ENCODE assay signal across 9 cellular contexts in the genomic region with DNA sequence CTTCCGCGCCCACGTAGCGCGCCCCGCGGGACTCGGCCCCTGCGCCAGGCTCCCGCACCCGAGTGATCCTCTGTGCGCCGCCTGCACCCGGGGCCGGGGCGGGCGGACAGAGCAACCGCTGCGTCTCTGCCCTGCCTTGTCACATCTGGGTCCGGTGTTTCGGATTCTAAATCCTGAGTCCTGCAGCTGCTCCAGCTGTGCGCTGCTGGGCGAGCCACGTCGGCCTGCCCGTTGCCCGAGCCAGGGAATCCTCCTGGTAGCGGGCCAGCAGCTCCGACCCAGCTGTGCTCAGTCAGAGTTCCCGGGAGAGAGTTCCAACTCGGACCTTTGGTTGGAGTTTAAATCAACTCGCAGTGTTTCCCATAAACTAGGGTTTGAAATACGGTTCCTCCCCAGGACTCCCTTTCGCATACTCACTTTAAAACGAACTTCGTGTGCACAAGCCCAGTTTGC. TPM values are rescaled to one million over a fixed set of nuclear protein-coding genes. Genes with fewer than 3 reads are reported as not detected.
DNase-seq lines count a peak whose midpoint lies in the region; ATAC-seq and TF ChIP-seq lines count a peak whose summit lies in the region.
"Had no signal": no experiment of that assay in that cellular context is flagged by ENCODE, and none has a peak within 500 bp of the region (broad histone marks: within the 10 kb centered on the region; RNA-seq: fewer than 3 reads in every experiment).

No MANE protein-coding gene starts in this region.

- WGBS in liver: 2% methylated on average over 36 of the region's 36 CpGs
- WGBS in tibial nerve, 2 donors: 0% methylated on average over 8 to 18 of the region's 36 CpGs

- CTCF ChIA-PET in activated CD8-positive, alpha-beta T cell treated with anti-CD3 and anti-CD28 coated beads, Interleukin-2, amount 10 ng/mL, durations not matched to agents 7 days and 5 days (lab: Charles Lee): no interaction called here
- CTCF ChIA-PET in activated CD8-positive, alpha-beta T cell treated with anti-CD3 and anti-CD28 coated beads for 36 hours (lab: Charles Lee): no interaction called here

- H3K9ac ChIP-seq in duodenal mucosa (ENCODE audit: low read depth in 1 of 2, low read length in 2 of 2): no peak overlapping the region
- no peak overlapping the region for H3K9ac ChIP-seq in liver (ENCODE audit: low read depth in 1 of 2, low read length in 2 of 2)

- H3K4me3 ChIP-seq in duodenal mucosa (ENCODE audit: low read depth in 1 of 2, low read length in 2 of 2) (peak overlapping the region; percentile 46 to 53), liver (ENCODE audit: low read depth in 1 of 3, low read length in 3 of 3) (peak overlapping the region in 2 of 3 donors; percentile 6 to 60), tibial nerve (peak overlapping the region; percentile 43 to 61 (median 50))
- H3K4me3 ChIP-seq in effector memory CD4-positive, alpha-beta T cell (ENCODE audit: insufficient read depth, low read depth, low read length, poor library complexity, severe bottlenecking): no peak overlapping the region

- peak overlapping the region; percentile 22 for H3K4me3 Mint-ChIP-seq in activated CD8-positive, alpha-beta T cell treated with anti-CD3 and anti-CD28 coated beads, Interleukin-2, amount 10 ng/mL, durations not matched to agents 7 days and 5 days
- no peak overlapping the region for H3K4me3 Mint-ChIP-seq in activated CD8-positive, alpha-beta T cell treated with anti-CD3 and anti-CD28 coated beads for 36 hours

- POLR2A ChIA-PET in activated CD8-positive, alpha-beta T cell treated with anti-CD3 and anti-CD28 coated beads, Interleukin-2, amount 10 ng/mL, durations not matched to agents 7 days and 5 days (lab: Charles Lee): no interaction called here
- POLR2A ChIA-PET in activated CD8-positive, alpha-beta T cell treated with anti-CD3 and anti-CD28 coated beads for 36 hours (lab: Charles Lee): no interaction called here

- DNase-seq in activated CD8-positive, alpha-beta T cell treated with anti-CD3 and anti-CD28 coated beads, Interleukin-2, amount 10 ng/mL, durations not matched to agents 7 days and 5 days: no peak
- no peak for DNase-seq in activated CD8-positive, alpha-beta T cell treated with anti-CD3 and anti-CD28 coated beads for 36 hours
- DNase-seq in tibial nerve (ENCODE audit: low spot score in 2 of 2): peak in 1 of 2 donors; percentile 28
- DNase-seq in effector memory CD4-positive, alpha-beta T cell: no peak
- DNase-seq: occipital lobe had no signal

- intact Hi-C loops in activated CD8-positive, alpha-beta T cell treated with anti-CD3 and anti-CD28 coated beads for 36 hours (cut with micrococcal nuclease): no loop called here

- H3K4me1 Mint-ChIP-seq in activated CD8-positive, alpha-beta T cell treated with anti-CD3 and anti-CD28 coated beads, Interleukin-2, amount 10 ng/mL, durations not matched to agents 7 days and 5 days (ENCODE audit: low read depth): peaks cover 7% of the 10 kb centered on the region
- peaks cover 5% of the 10 kb centered on the region for H3K4me1 Mint-ChIP-seq in activated CD8-positive, alpha-beta T cell treated with anti-CD3 and anti-CD28 coated beads for 36 hours (ENCODE audit: low read depth)

- no peak for TF ChIP-seq RAD21 in liver (IDR thresholded peaks at IDR 0.05)

- H3K36me3 Mint-ChIP-seq in activated CD8-positive, alpha-beta T cell treated with anti-CD3 and anti-CD28 coated beads, Interleukin-2, amount 10 ng/mL, durations not matched to agents 7 days and 5 days (ENCODE audit: low read depth): peaks cover 2% of the 10 kb centered on the region
- H3K36me3 Mint-ChIP-seq in activated CD8-positive, alpha-beta T cell treated with anti-CD3 and anti-CD28 coated beads for 36 hours (ENCODE audit: low read depth): no peaks in the 10 kb centered on the region

- H3K4me1 ChIP-seq in duodenal mucosa (ENCODE audit: control insufficient read depth in 1 of 2, insufficient read depth in 2 of 2, low read length in 2 of 2) (peaks cover 18 to 25% of the 10 kb centered on the region in 2 donors), liver (ENCODE audit: control insufficient read depth in 4 of 4, insufficient read depth in 4 of 4, low read length in 3 of 4) (peaks cover 21 to 44% (median 34%) of the 10 kb centered on the region in 4 donors), tibial nerve (peaks cover 0 to 47% (median 26%) of the 10 kb centered on the region in 4 donors)
- H3K4me1 ChIP-seq in effector memory CD4-positive, alpha-beta T cell (ENCODE audit: control insufficient read depth, insufficient read depth, low read length, poor library complexity, severe bottlenecking): no peaks in the 10 kb centered on the region

- TF ChIP-seq EP300 in tibial nerve (IDR thresholded peaks at IDR 0.05): no peak

- H3K9me3 Mint-ChIP-seq in activated CD8-positive, alpha-beta T cell treated with anti-CD3 and anti-CD28 coated beads, Interleukin-2, amount 10 ng/mL, durations not matched to agents 7 days and 5 days (ENCODE audit: insufficient read depth): no peaks in the 10 kb centered on the region
- no peaks in the 10 kb centered on the region for H3K9me3 Mint-ChIP-seq in activated CD8-positive, alpha-beta T cell treated with anti-CD3 and anti-CD28 coated beads for 36 hours

- TF ChIP-seq POLR2A in tibial nerve (IDR thresholded peaks at IDR 0.05): no peak

- H3K36me3 ChIP-seq in duodenal mucosa (ENCODE audit: control insufficient read depth in 1 of 2, insufficient read depth in 2 of 2, low read length in 2 of 2) (no peaks in the 10 kb centered on the region), liver (ENCODE audit: control insufficient read depth in 4 of 4, insufficient read depth in 3 of 4, low read depth in 1 of 4, low read length in 3 of 4) (no peaks in the 10 kb centered on the region), tibial nerve (no peaks in the 10 kb centered on the region)
- H3K36me3 ChIP-seq in effector memory CD4-positive, alpha-beta T cell (ENCODE audit: control insufficient read depth, insufficient read depth, low read length): no peaks in the 10 kb centered on the region

- H3K27me3 ChIP-seq in duodenal mucosa (ENCODE audit: control insufficient read depth in 1 of 2, insufficient read depth in 2 of 2, low read length in 2 of 2) (peaks cover 34 to 36% of the 10 kb centered on the region in 2 donors), liver (ENCODE audit: control insufficient read depth in 4 of 4, insufficient read depth in 4 of 4, low read length in 3 of 4) (peaks cover 0 to 26% (median 11%) of the 10 kb centered on the region in 4 donors), tibial nerve (peaks cover 0 to 76% of the 10 kb centered on the region in 2 donors)
- peaks cover 9% of the 10 kb centered on the region for H3K27me3 ChIP-seq in effector memory CD4-positive, alpha-beta T cell (replicated peaks; ENCODE audit: control insufficient read depth, insufficient read depth, low read length, poor library complexity, severe bottlenecking)

- H3K27ac ChIP-seq in duodenal mucosa (ENCODE audit: low read depth, low read length): no peak overlapping the region
- H3K27ac ChIP-seq in liver (ENCODE audit: low read depth in 1 of 2, low read length in 2 of 2): peak overlapping the region in 1 of 2 donors; percentile 46
- peak overlapping the region in 1 of 4 donors; percentile 75 for H3K27ac ChIP-seq in tibial nerve
- no peak overlapping the region for H3K27ac ChIP-seq in effector memory CD4-positive, alpha-beta T cell (ENCODE audit: insufficient read depth, low read length, poor library complexity, severe bottlenecking)

- H3K27ac Mint-ChIP-seq in activated CD8-positive, alpha-beta T cell treated with anti-CD3 and anti-CD28 coated beads, Interleukin-2, amount 10 ng/mL, durations not matched to agents 7 days and 5 days: peak overlapping the region; percentile 20
- H3K27ac Mint-ChIP-seq in activated CD8-positive, alpha-beta T cell treated with anti-CD3 and anti-CD28 coated beads for 36 hours: no peak overlapping the region

- TF ChIP-seq CTCF in activated CD8-positive, alpha-beta T cell treated with anti-CD3 and anti-CD28 coated beads for 36 hours (IDR thresholded peaks at IDR 0.05): no peak
- TF ChIP-seq CTCF in liver (IDR thresholded peaks at IDR 0.05; ENCODE audit: low read depth, low read length, missing input control) (no peak), tibial nerve (IDR thresholded peaks at IDR 0.05) (no peak)

- H3K9me3 ChIP-seq in duodenal mucosa (ENCODE audit: control insufficient read depth in 1 of 2, low read length in 2 of 2) (no peaks in the 10 kb centered on the region), liver (ENCODE audit: control insufficient read depth in 4 of 4, low read length in 3 of 4) (no peaks in the 10 kb centered on the region), tibial nerve (no peaks in the 10 kb centered on the region)
- no peaks in the 10 kb centered on the region for H3K9me3 ChIP-seq in effector memory CD4-positive, alpha-beta T cell (ENCODE audit: control insufficient read depth, low read length)

- peaks cover 54% of the 10 kb centered on the region for H3K27me3 Mint-ChIP-seq in activated CD8-positive, alpha-beta T cell treated with anti-CD3 and anti-CD28 coated beads, Interleukin-2, amount 10 ng/mL, durations not matched to agents 7 days and 5 days (ENCODE audit: low read depth)
- H3K27me3 Mint-ChIP-seq in activated CD8-positive, alpha-beta T cell treated with anti-CD3 and anti-CD28 coated beads for 36 hours: peaks cover 44% of the 10 kb centered on the region

- no peak for ATAC-seq in activated CD8-positive, alpha-beta T cell treated with anti-CD3 and anti-CD28 coated beads, Interleukin-2, amount 10 ng/mL, durations not matched to agents 7 days and 5 days
- ATAC-seq in activated CD8-positive, alpha-beta T cell treated with anti-CD3 and anti-CD28 coated beads for 36 hours: no peak
- ATAC-seq in GM18498 (IDR thresholded peaks at IDR 0.05; ENCODE audit: unreplicated experiment): no peak
- no peak for ATAC-seq in HG03520 (IDR thresholded peaks at IDR 0.05; ENCODE audit: unreplicated experiment)

TF ChIP-seq in liver, 16 proteins besides CTCF, POLR2A, EP300 and RAD21:
- TF ChIP-seq EGR1 (IDR thresholded peaks at IDR 0.05; ENCODE audit: low read depth in 2 of 2) (no peak), RXRA (IDR thresholded peaks at IDR 0.05) (no peak), TAF1 (conservative IDR thresholded peaks at IDR 0.05) (no peak)

RNA-seq across cellular contexts. Expression of gene PDE10A, which starts 0.3 kb away (rescaled TPM):
- not detected for total RNA-seq in activated CD8-positive, alpha-beta T cell treated with anti-CD3 and anti-CD28 coated beads, Interleukin-2, amount 10 ng/mL, durations not matched to agents 7 days and 5 days
- total RNA-seq in activated CD8-positive, alpha-beta T cell treated with anti-CD3 and anti-CD28 coated beads for 36 hours: not detected
- total RNA-seq in liver: 1 to 10 TPM in 1 of 2 donors, under 1 TPM in 1; 0.70 to 1.7 TPM
- under 1 TPM; 0.20 to 0.24 TPM for polyA plus RNA-seq in liver
- total RNA-seq in tibial nerve: 10 to 100 TPM in 1 of 4 donors, 1 to 10 TPM in 3; 3.5 to 10.0 (median 6.2) TPM
